Comparison of ENCODE assay signal across 2 cellular contexts in the genomic region with DNA sequence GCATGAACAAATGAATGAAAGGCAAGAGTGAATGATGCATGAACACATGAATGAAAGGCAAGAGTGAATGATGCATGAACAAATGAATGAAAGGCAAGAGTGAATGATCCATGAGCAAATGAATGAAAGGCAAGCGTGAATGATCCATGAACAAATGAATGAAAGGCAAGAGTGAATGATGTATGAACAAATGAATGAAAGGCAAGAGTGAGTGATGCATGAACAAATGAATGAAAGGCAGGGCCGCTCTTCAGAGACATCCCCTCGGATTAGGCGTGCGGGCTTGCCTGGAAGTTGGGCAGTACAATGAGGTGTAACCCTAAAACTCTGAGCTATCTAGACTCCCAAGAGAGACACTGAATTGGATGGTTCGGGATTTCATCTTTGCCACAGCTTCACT.
TF ChIP-seq lines count a peak whose summit lies in the region.

No MANE protein-coding gene starts in this region.

TF ChIP-seq in HCT116, 20 proteins besides CTCF, POLR2A, EP300 and RAD21:
- no peak for TF ChIP-seq JUND (IDR thresholded peaks at IDR 0.05)
- no peak for TF ChIP-seq EZH2 (IDR thresholded peaks at IDR 0.05)
- TF ChIP-seq TCF7L2 (IDR thresholded peaks at IDR 0.05; ENCODE audit: borderline replicate concordance, extremely low read depth, insufficient read depth, insufficient read length): no peak
- no peak for TF ChIP-seq YY1 (IDR thresholded peaks at IDR 0.05; ENCODE audit: extremely low read depth, insufficient replicate concordance, low read depth, low read length)
TF ChIP-seq in HCT116: peak in this region for 0.

TF ChIP-seq in neural cell, 6 proteins besides CTCF, POLR2A, EP300 and RAD21:
- TF ChIP-seq EZH2 (IDR thresholded peaks at IDR 0.05; ENCODE audit: borderline replicate concordance, insufficient read depth, low read length, poor library complexity, severe bottlenecking): no peak
